16 cellular contexts compared by ENCODE assay signal in the genomic region with DNA sequence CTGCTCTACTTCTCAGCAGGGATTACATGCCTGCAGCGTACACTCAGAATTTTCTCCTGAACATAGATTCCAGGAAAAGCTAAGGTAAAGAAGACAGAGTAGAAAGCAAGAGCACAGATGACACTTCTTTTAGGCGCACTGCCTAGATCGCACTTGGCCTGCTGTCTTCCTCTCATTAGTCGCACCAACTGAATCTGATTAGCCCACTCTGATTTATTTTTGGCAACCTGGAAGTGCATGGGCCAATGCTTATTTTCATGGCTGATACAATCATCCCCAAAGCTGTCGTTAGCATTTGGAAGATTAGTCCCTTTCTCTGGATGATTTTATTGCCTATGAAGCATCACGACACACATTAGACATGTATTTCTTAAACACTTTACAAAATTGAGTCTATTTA.
"Had no signal": no experiment of that assay in that cellular context is flagged by ENCODE, and none has a peak within 500 bp of the region (broad histone marks: within the 10 kb centered on the region; RNA-seq: fewer than 3 reads in every experiment).

No MANE protein-coding gene starts in this region.

- H2AFZ ChIP-seq: parathyroid adenoma had no signal

- H3K4me3 ChIP-seq: lung, suprapubic skin, transverse colon had no signal

- H3K4me1 ChIP-seq: parathyroid adenoma, suprapubic skin, transverse colon had no signal

- H3K27me3 Mint-ChIP-seq: stimulated activated naive CD8-positive, alpha-beta T cell treated with anti-CD3 and anti-CD28 coated beads, Interleukin-15, amount 100 ng/mL, for 72 hours had no signal

- H3K36me3 ChIP-seq: suprapubic skin, transverse colon had no signal

- DNase-seq: activated CD4-positive, alpha-beta memory T cell treated with anti-CD3 and anti-CD28 coated beads for 36 hours; activated CD4-positive, alpha-beta T cell treated with anti-CD3 and anti-CD28 coated beads for 48 hours; activated effector memory CD4-positive, alpha-beta T cell treated with Interleukin-2 at 50 U/mL for 16 hours; activated naive CD4-positive, alpha-beta T cell treated with anti-CD3 and anti-CD28 coated beads, Interleukin-2, amount 10 ng/mL, durations not matched to agents 7 days and 5 days; activated T-cell treated with anti-CD3 and anti-CD28 coated beads, Interleukin-2, amount 50 U/mL, for 72 hours; effector CD4-positive, alpha-beta T cell; naive thymus-derived CD8-positive, alpha-beta T cell; small intestine; stimulated activated CD4-positive, alpha-beta T cell treated with anti-CD3 and anti-CD28 coated beads, Interleukin-2, amount 100 ng/mL, for 24 hours; stimulated activated naive CD8-positive, alpha-beta T cell treated with anti-CD3 and anti-CD28 coated beads, Interleukin-15, amount 100 ng/mL, for 72 hours; T-helper 2 cell; transverse colon had no signal

- H3K27ac ChIP-seq: parathyroid adenoma, suprapubic skin, transverse colon had no signal

- H3K9me3 ChIP-seq: suprapubic skin, transverse colon had no signal

- H3K36me3 Mint-ChIP-seq: activated CD4-positive, alpha-beta memory T cell treated with anti-CD3 and anti-CD28 coated beads for 36 hours; activated naive CD4-positive, alpha-beta T cell treated with anti-CD3 and anti-CD28 coated beads, Interleukin-2, amount 10 ng/mL, durations not matched to agents 7 days and 5 days; naive thymus-derived CD8-positive, alpha-beta T cell; stimulated activated effector memory CD8-positive, alpha-beta T cell treated with anti-CD3 and anti-CD28 coated beads, Interleukin-12 subunit alpha, Interleukin-12 subunit beta, amount 100 ng/mL, for 72 hours had no signal

- H3K27ac Mint-ChIP-seq: activated CD4-positive, alpha-beta memory T cell treated with anti-CD3 and anti-CD28 coated beads for 36 hours; activated naive CD4-positive, alpha-beta T cell treated with anti-CD3 and anti-CD28 coated beads, Interleukin-2, amount 10 ng/mL, durations not matched to agents 7 days and 5 days; activated T-cell treated with anti-CD3 and anti-CD28 coated beads, Interleukin-2, amount 50 U/mL, for 72 hours; naive thymus-derived CD8-positive, alpha-beta T cell; stimulated activated effector memory CD8-positive, alpha-beta T cell treated with anti-CD3 and anti-CD28 coated beads, Interleukin-12 subunit alpha, Interleukin-12 subunit beta, amount 100 ng/mL, for 72 hours; stimulated activated naive CD8-positive, alpha-beta T cell treated with anti-CD3 and anti-CD28 coated beads, Interleukin-15, amount 100 ng/mL, for 72 hours had no signal

- H3K9me3 Mint-ChIP-seq: activated CD4-positive, alpha-beta memory T cell treated with anti-CD3 and anti-CD28 coated beads for 36 hours; activated naive CD4-positive, alpha-beta T cell treated with anti-CD3 and anti-CD28 coated beads, Interleukin-2, amount 10 ng/mL, durations not matched to agents 7 days and 5 days; activated T-cell treated with anti-CD3 and anti-CD28 coated beads, Interleukin-2, amount 50 U/mL, for 72 hours; naive thymus-derived CD8-positive, alpha-beta T cell; stimulated activated effector memory CD8-positive, alpha-beta T cell treated with anti-CD3 and anti-CD28 coated beads, Interleukin-12 subunit alpha, Interleukin-12 subunit beta, amount 100 ng/mL, for 72 hours; stimulated activated naive CD8-positive, alpha-beta T cell treated with anti-CD3 and anti-CD28 coated beads, Interleukin-15, amount 100 ng/mL, for 72 hours had no signal

- H3K27me3 ChIP-seq: transverse colon had no signal

- H3K9ac ChIP-seq: parathyroid adenoma had no signal

- H3K4me3 Mint-ChIP-seq: activated CD4-positive, alpha-beta memory T cell treated with anti-CD3 and anti-CD28 coated beads for 36 hours; activated naive CD4-positive, alpha-beta T cell treated with anti-CD3 and anti-CD28 coated beads, Interleukin-2, amount 10 ng/mL, durations not matched to agents 7 days and 5 days; activated T-cell treated with anti-CD3 and anti-CD28 coated beads, Interleukin-2, amount 50 U/mL, for 72 hours; naive thymus-derived CD8-positive, alpha-beta T cell; stimulated activated effector memory CD8-positive, alpha-beta T cell treated with anti-CD3 and anti-CD28 coated beads, Interleukin-12 subunit alpha, Interleukin-12 subunit beta, amount 100 ng/mL, for 72 hours; stimulated activated naive CD8-positive, alpha-beta T cell treated with anti-CD3 and anti-CD28 coated beads, Interleukin-15, amount 100 ng/mL, for 72 hours had no signal

- H3K4me1 Mint-ChIP-seq: activated naive CD4-positive, alpha-beta T cell treated with anti-CD3 and anti-CD28 coated beads, Interleukin-2, amount 10 ng/mL, durations not matched to agents 7 days and 5 days; naive thymus-derived CD8-positive, alpha-beta T cell; stimulated activated effector memory CD8-positive, alpha-beta T cell treated with anti-CD3 and anti-CD28 coated beads, Interleukin-12 subunit alpha, Interleukin-12 subunit beta, amount 100 ng/mL, for 72 hours; stimulated activated naive CD8-positive, alpha-beta T cell treated with anti-CD3 and anti-CD28 coated beads, Interleukin-15, amount 100 ng/mL, for 72 hours had no signal
